In genomic region chr5:176535101-176535654, GRCh38 we compare ENCODE assay signal across 8 cellular contexts.
A peak's percentile ranks its signal among the peaks of the same experiment; 100 is the strongest.
DNase-seq lines count a peak whose midpoint lies in the region; ATAC-seq and TF ChIP-seq lines count a peak whose summit lies in the region.

No MANE protein-coding gene starts in this region.

- peak overlapping the region; percentile 99 for H3K27ac Mint-ChIP-seq in activated naive CD4-positive, alpha-beta T cell treated with anti-CD3 and anti-CD28 coated beads, Interleukin-2, amount 50 U/mL, for 24 hours

- H3K4me2 ChIP-seq in DND-41 (ENCODE audit: insufficient read depth, low read length), result peak overlapping the region; percentile 65

- H3K9me3 Mint-ChIP-seq in activated naive CD4-positive, alpha-beta T cell treated with anti-CD3 and anti-CD28 coated beads, Interleukin-2, amount 50 U/mL, for 24 hours, result no peaks in the 10 kb centered on the region

- peak overlapping the region; percentile 98 for H3K4me3 Mint-ChIP-seq in activated naive CD4-positive, alpha-beta T cell treated with anti-CD3 and anti-CD28 coated beads, Interleukin-2, amount 50 U/mL, for 24 hours

- peak; percentile 70 for DNase-seq in DND-41
- no peak for DNase-seq in LNCaP clone FGC (ENCODE audit: low read depth)
- peak; percentile 51 for DNase-seq in stimulated activated CD8-positive, alpha-beta memory T cell treated with anti-CD3 and anti-CD28 coated beads, Interleukin-4, amount 100 ng/mL, for 48 hours
- no peak for DNase-seq in EL

- H3K4me3 ChIP-seq in DND-41 (ENCODE audit: low read depth in 1 of 2, low read length in 2 of 2) (peak overlapping the region; percentile 62 to 95; a peak in 3 of 4 replicates), LNCaP clone FGC (ENCODE audit: low read depth, low read length) (peak overlapping the region; percentile 93), iPS-20b (ENCODE audit: low read length) (peak overlapping the region; percentile 100)

- H3K36me3 ChIP-seq in DND-41 (ENCODE audit: insufficient read depth, low read length), result peaks cover 48% of the 10 kb centered on the region
- peaks cover 45% of the 10 kb centered on the region for H3K36me3 ChIP-seq in iPS-20b (ENCODE audit: insufficient read depth, low read depth, low read length)

- H3K79me2 ChIP-seq in DND-41 (ENCODE audit: insufficient read depth, low read length), result peaks cover 59% of the 10 kb centered on the region

- H3K9me3 ChIP-seq in DND-41 (ENCODE audit: insufficient read depth, low read length, severe bottlenecking) (no peaks in the 10 kb centered on the region), iPS-20b (ENCODE audit: insufficient read depth, low read depth, low read length) (no peaks in the 10 kb centered on the region)

- H3K4me1 ChIP-seq in DND-41 (ENCODE audit: insufficient read depth, low read length) (peaks cover 48% of the 10 kb centered on the region), iPS-20b (ENCODE audit: insufficient read depth, low read length) (peaks cover 14% of the 10 kb centered on the region)

- H2AFZ ChIP-seq in DND-41 (ENCODE audit: low read depth, low read length), result peak overlapping the region; percentile 46; the same call in 1 of the 2 replicates

- no peak for TF ChIP-seq CTCF in DND-41 (IDR thresholded peaks at IDR 0.05; ENCODE audit: borderline replicate concordance, extremely low read depth, low read length, poor library complexity, severe bottlenecking)
- no peak for TF ChIP-seq CTCF in LNCaP clone FGC (IDR thresholded peaks at IDR 0.05; ENCODE audit: control insufficient read depth, extremely low read depth, insufficient read depth)

- peaks cover 60% of the 10 kb centered on the region for H3K4me1 Mint-ChIP-seq in activated naive CD4-positive, alpha-beta T cell treated with anti-CD3 and anti-CD28 coated beads, Interleukin-2, amount 50 U/mL, for 24 hours

- H3K9ac ChIP-seq in DND-41 (ENCODE audit: low read depth, low read length) (peak overlapping the region; percentile 98), iPS-20b (ENCODE audit: low read depth, low read length) (peak overlapping the region; percentile 100)

- no peaks in the 10 kb centered on the region for H3K27me3 ChIP-seq in DND-41 (ENCODE audit: insufficient read depth, low read length, poor library complexity)
- no peaks in the 10 kb centered on the region for H3K27me3 ChIP-seq in iPS-20b (ENCODE audit: insufficient read depth, low read length)

- H4K20me1 ChIP-seq in DND-41 (ENCODE audit: insufficient read depth, low read length), result peaks cover 47% of the 10 kb centered on the region

- peak overlapping the region; percentile 87 for H3K27ac ChIP-seq in DND-41 (ENCODE audit: low read length)
- peak overlapping the region; percentile 100 for H3K27ac ChIP-seq in iPS-20b (ENCODE audit: low read length)

- H3K36me3 Mint-ChIP-seq in activated naive CD4-positive, alpha-beta T cell treated with anti-CD3 and anti-CD28 coated beads, Interleukin-2, amount 50 U/mL, for 24 hours, result peaks cover 2% of the 10 kb centered on the region

- ATAC-seq in DND-41 (ENCODE audit: insufficient read depth, low read depth) (no peak), HG02763 (IDR thresholded peaks at IDR 0.05; ENCODE audit: unreplicated experiment) (no peak), HG03196 (IDR thresholded peaks at IDR 0.05; ENCODE audit: unreplicated experiment) (no peak)

- no peaks in the 10 kb centered on the region for H3K27me3 Mint-ChIP-seq in activated naive CD4-positive, alpha-beta T cell treated with anti-CD3 and anti-CD28 coated beads, Interleukin-2, amount 50 U/mL, for 24 hours

Comparison
In these comparisons a context has a peak if more than half of its experiments do, and no peak if none do; other contexts are left out.
1. DNase-seq: peak in DND-41 (single experiment) and stimulated activated CD8-positive, alpha-beta memory T cell treated with anti-CD3 and anti-CD28 coated beads, Interleukin-4, amount 100 ng/mL, for 48 hours (single experiment); none in LNCaP clone FGC (single experiment) and EL (single experiment).
2. Peak in every context shown above with its lines, with median percentiles within 50 percentile points of each other: H3K4me3 ChIP-seq.